Comparison of ENCODE assay signal across 22 cellular contexts in genomic region chr3:427128-427527, GRCh38.
A peak's percentile ranks its signal among the peaks of the same experiment; 100 is the strongest.
DNase-seq lines count a peak whose midpoint lies in the region; ATAC-seq and TF ChIP-seq lines count a peak whose summit lies in the region.
"Had no signal": no experiment of that assay in that cellular context is flagged by ENCODE, and none has a peak within 500 bp of the region (broad histone marks: within the 10 kb centered on the region; RNA-seq: fewer than 3 reads in every experiment).

No MANE protein-coding gene starts in this region.

- in situ Hi-C loops in GM13977 (cut with MboI; ENCODE audit: low pct_unique_long_range_greater_than_20kb, low sequenced_read_pairs, unreplicated experiment), result no loop called here

- H3K9me2 ChIP-seq in neural cell (ENCODE audit: insufficient read depth, low read length), result no peaks in the 10 kb centered on the region

- no peaks in the 10 kb centered on the region for H4K20me1 ChIP-seq in neural cell (ENCODE audit: insufficient read depth)
- H4K20me1 ChIP-seq: BLaER1 had no signal

- peak; percentile 62 for DNase-seq in NCI-H1048 (lab: John Stamatoyannopoulos, UW)
- DNase-seq in NCI-H526 treated with DMSO at 0.1 percent for 48 hours (lab: John Stamatoyannopoulos, UW), result peak; percentile 94
- peak; percentile 25 for DNase-seq in epithelial cell of esophagus (ENCODE audit: low read depth)
- DNase-seq in GM13977 (ENCODE audit: low spot score), result no peak
- DNase-seq in NCI-H345 (lab: John Stamatoyannopoulos, UW), result no peak
- DNase-seq in NCI-H2081 treated with DMSO at 0.1 percent for 48 hours (lab: John Stamatoyannopoulos, UW), result no peak
- DNase-seq: BE2C; C1 segment of cervical spinal cord; CD4-positive, alpha-beta memory T cell; CD4-positive, CD25-positive, alpha-beta regulatory T cell; CD8-positive, alpha-beta memory T cell; COR-L47; DMS79; DND-41; EL; GDM1 had no signal

- H3K79me2 ChIP-seq in neural cell (replicated peaks; ENCODE audit: insufficient read depth, low read length), result no peaks in the 10 kb centered on the region

- no peak overlapping the region for H3K9ac ChIP-seq in neural cell (ENCODE audit: low read length)
- H3K9ac ChIP-seq: BLaER1 had no signal

- H3K4me2 ChIP-seq in neural cell (ENCODE audit: low read length), result peak overlapping the region; percentile 1
- H3K4me2 ChIP-seq: BLaER1 had no signal

- no peak for ATAC-seq in GM21447 (IDR thresholded peaks at IDR 0.05; ENCODE audit: unreplicated experiment)
- ATAC-seq: A549, GM12878 had no signal

- TF ChIP-seq CTCF in epithelial cell of esophagus (IDR thresholded peaks at IDR 0.05; ENCODE audit: insufficient read depth, low read depth, low read length, missing control alignments), result no peak
- TF ChIP-seq CTCF in neural cell (IDR thresholded peaks at IDR 0.05; ENCODE audit: poor library complexity, severe bottlenecking), result no peak
- no peak for TF ChIP-seq CTCF in GM13977 (IDR thresholded peaks at IDR 0.05; ENCODE audit: extremely low read depth, insufficient read depth, missing control alignments)

- no peak for TF ChIP-seq RAD21 in neural cell (conservative IDR thresholded peaks at IDR 0.05)

- no peaks in the 10 kb centered on the region for H3K36me3 ChIP-seq in neural cell (ENCODE audit: insufficient read depth, low read length)
- H3K36me3 ChIP-seq: BE2C, BLaER1 had no signal

- H3K27ac ChIP-seq in neural cell (ENCODE audit: low read length), result peak overlapping the region; percentile 35
- H3K27ac ChIP-seq: 22Rv1, BLaER1 had no signal

- no peak overlapping the region for H3K4me3 ChIP-seq in epithelial cell of esophagus (ENCODE audit: low read length)
- H3K4me3 ChIP-seq in neural cell (ENCODE audit: low read length), result peak overlapping the region; percentile 14
- H3K4me3 ChIP-seq: A549, BLaER1, GM12878 had no signal

- TF ChIP-seq EP300 in neural cell (conservative IDR thresholded peaks at IDR 0.05; ENCODE audit: poor library complexity, severe bottlenecking), result no peak

- no peaks in the 10 kb centered on the region for H3K9me3 ChIP-seq in neural cell (ENCODE audit: low read length)
- H3K9me3 ChIP-seq: A549, BE2C, BLaER1 had no signal

- no peaks in the 10 kb centered on the region for H3F3A ChIP-seq in neural cell (ENCODE audit: insufficient read depth, low read length, poor library complexity, severe bottlenecking)

- no peaks in the 10 kb centered on the region for H3K27me3 ChIP-seq in neural cell (ENCODE audit: insufficient read depth, low read depth, low read length)
- H3K27me3 ChIP-seq: BE2C, BLaER1 had no signal

- no peak overlapping the region for H2AFZ ChIP-seq in neural cell (ENCODE audit: low read depth, low read length)

TF ChIP-seq in neural cell, 6 proteins besides CTCF, POLR2A, EP300 and RAD21:
- TF ChIP-seq REST (IDR thresholded peaks at IDR 0.05; ENCODE audit: borderline replicate concordance) (peak; percentile 80), MXI1 (conservative IDR thresholded peaks at IDR 0.05; ENCODE audit: poor library complexity, severe bottlenecking) (no peak), TAF1 (IDR thresholded peaks at IDR 0.05; ENCODE audit: low read depth) (no peak), SMC3 (conservative IDR thresholded peaks at IDR 0.05; ENCODE audit: poor library complexity) (no peak), EZH2 (IDR thresholded peaks at IDR 0.05; ENCODE audit: borderline replicate concordance, insufficient read depth, low read length, poor library complexity, severe bottlenecking) (no peak), POLR2AphosphoS5 (IDR thresholded peaks at IDR 0.05) (no peak)

Comparison
In these comparisons a context has a peak if more than half of its experiments do, and no peak if none do; other contexts are left out.
1. DNase-seq: peak in NCI-H1048 (single experiment), NCI-H526 treated with DMSO at 0.1 percent for 48 hours (single experiment) and epithelial cell of esophagus (single experiment); none in GM13977 (single experiment), NCI-H345 (single experiment) and NCI-H2081 treated with DMSO at 0.1 percent for 48 hours (single experiment).